8 cellular contexts compared by ENCODE assay signal in the genomic region with DNA sequence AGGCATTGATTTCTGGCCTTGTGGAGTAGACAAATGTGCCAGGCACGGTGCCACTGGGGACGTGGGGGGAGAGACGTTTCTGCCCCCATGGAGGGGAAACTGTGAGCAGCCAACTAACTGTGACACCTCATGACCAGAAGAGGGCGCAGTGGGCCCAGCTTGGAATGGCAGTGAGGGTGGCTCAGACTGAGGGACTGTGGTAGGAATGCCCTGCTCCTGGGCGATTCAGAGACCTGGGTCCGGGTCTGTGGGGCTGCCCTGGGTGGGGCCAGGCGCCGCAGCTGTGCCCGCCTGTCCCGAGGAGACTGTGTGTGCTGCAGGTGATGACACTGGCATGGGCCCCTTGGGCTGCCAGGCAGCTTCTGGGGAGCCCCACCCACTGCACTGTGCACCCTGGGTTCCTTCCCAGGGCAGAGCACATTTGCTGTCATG. TPM values are rescaled to one million over a fixed set of nuclear protein-coding genes. Genes with fewer than 3 reads are reported as not detected.
DNase-seq lines count a peak whose midpoint lies in the region; ATAC-seq, FAIRE-seq and TF ChIP-seq lines count a peak whose summit lies in the region.

No MANE protein-coding gene starts in this region.

- no peak for FAIRE-seq in RCC 7860 (lab: Jason Lieb, UNC)

- 44% methylated on average over 10 of the region's 10 CpGs for WGBS in aorta, 2 donors

- H3K27ac ChIP-seq in 22Rv1, result no peak overlapping the region
- H3K27ac ChIP-seq in aorta (ENCODE audit: low read depth in 1 of 2, low read length in 2 of 2), result no peak overlapping the region

- peak; percentile 80 for ATAC-seq in aorta (ENCODE audit: low FRiP score)

- no peaks in the 10 kb centered on the region for H3K36me3 ChIP-seq in aorta (ENCODE audit: control insufficient read depth in 1 of 2, insufficient read depth in 2 of 2, low read length in 1 of 2)

- peak; percentile 93 for TF ChIP-seq CTCF in 22Rv1 (IDR thresholded peaks at IDR 0.05)
- TF ChIP-seq CTCF in GM12875 (IDR thresholded peaks at IDR 0.05; ENCODE audit: borderline replicate concordance, insufficient read depth, low read depth, low read length), result peak; percentile 90

- no peaks in the 10 kb centered on the region for H3K4me1 ChIP-seq in aorta (ENCODE audit: control insufficient read depth in 1 of 2, insufficient read depth in 2 of 2, low read length in 2 of 2)

- no peak overlapping the region for H3K4me3 ChIP-seq in GM12875 (ENCODE audit: low read depth, low read length)
- H3K4me3 ChIP-seq in aorta (ENCODE audit: low read length in 2 of 2), result no peak overlapping the region

- H3K9me3 ChIP-seq in aorta (ENCODE audit: control insufficient read depth, low read length), result no peaks in the 10 kb centered on the region

- intact Hi-C loops in posterior cingulate gyrus (cut with DNase I), result loop anchor here (1.0 to 10.0 kb wide), 2 partner anchors 851 to 1245 kb away; no protein-coding TSS in a partner anchor
- intact Hi-C loops in aorta (cut with DNase I), result loop anchor here in 1 of 2 donors (2.0 to 5.0 kb wide), 2 partner anchors 269 to 1245 kb away; no protein-coding TSS in a partner anchor

- DNase-seq in HuH-7 (ENCODE audit: low spot score) (peak; percentile 75), RCC 7860 (ENCODE audit: low spot score) (peak; percentile 8), glomerular visceral epithelial cell (ENCODE audit: extremely low spot score) (peak; percentile 66), posterior cingulate gyrus (peak in 9 of 10 donors; percentile 52 to 95 (median 70)), aorta (peak in 1 of 2 donors; percentile 70)
- peak; percentile 88 for DNase-seq in activated effector memory CD4-positive, alpha-beta T cell treated with anti-CD3 and anti-CD28 coated beads, Interleukin-2, amount 50 U/mL, for 16 hours

- no peaks in the 10 kb centered on the region for H3K27me3 ChIP-seq in aorta (ENCODE audit: control insufficient read depth in 1 of 2, insufficient read depth in 2 of 2, low read length in 1 of 2)

RNA-seq across cellular contexts. Expression of a gene that starts 7.5 kb away (rescaled TPM):
- total RNA-seq in aorta, result 1 to 10 TPM; 8.3 to 8.8 TPM
- polyA plus RNA-seq in aorta, result 1 to 10 TPM; 5.1 to 7.3 TPM
